8 cellular contexts compared by ENCODE assay signal in genomic region chr15:55196458-55197361, GRCh38. TPM values are rescaled to one million over a fixed set of nuclear protein-coding genes. Genes with fewer than 3 reads are reported as not detected.
DNase-seq lines count a peak whose midpoint lies in the region; ATAC-seq and TF ChIP-seq lines count a peak whose summit lies in the region.

Gene RSL24D1 (minus strand): TSS chr15:55196941. CDS start chr15:55196890, 51 bp downstream.

- no peaks in the 10 kb centered on the region for H3K27me3 ChIP-seq in DND-41 (ENCODE audit: insufficient read depth, low read length, poor library complexity)
- H3K27me3 ChIP-seq in KMS-11 (ENCODE audit: insufficient read depth, low read depth): no peaks in the 10 kb centered on the region
- H3K27me3 ChIP-seq in Panc1 (ENCODE audit: control insufficient read depth, insufficient read depth, low read length): no peaks in the 10 kb centered on the region
- no peaks in the 10 kb centered on the region for H3K27me3 ChIP-seq in esophagus squamous epithelium

- TF ChIP-seq CTCF in DND-41 (IDR thresholded peaks at IDR 0.05; ENCODE audit: borderline replicate concordance, extremely low read depth, low read length, poor library complexity, severe bottlenecking): peak; percentile 61
- peak; percentile 50 for TF ChIP-seq CTCF in KMS-11 (conservative IDR thresholded peaks at IDR 0.05; ENCODE audit: low read depth, low read length)
- TF ChIP-seq CTCF in Panc1 (IDR thresholded peaks at IDR 0.05): peak; percentile 69
- peak in 4 of 6 experiments; percentile 20 to 60 (median 26) for TF ChIP-seq CTCF in esophagus squamous epithelium (IDR thresholded peaks at IDR 0.05)

- H3K9me3 ChIP-seq in DND-41 (ENCODE audit: insufficient read depth, low read length, severe bottlenecking) (no peaks in the 10 kb centered on the region), Panc1 (ENCODE audit: control insufficient read depth, insufficient read depth, low read depth, low read length) (no peaks in the 10 kb centered on the region; the same call in 1 of the 2 replicates), esophagus squamous epithelium (no peaks in the 10 kb centered on the region)

- intact Hi-C loops in Panc1 (cut with micrococcal nuclease; ENCODE audit: unreplicated experiment) (no loop called here), esophagus squamous epithelium (cut with DNase I) (no loop called here)

- peak within 1 kb of the TSS; percentile 88 for H3K4me2 ChIP-seq in DND-41 (ENCODE audit: insufficient read depth, low read length)
- peak within 1 kb of the TSS; percentile 95 for H3K4me2 ChIP-seq in KMS-11

- H4K20me1 ChIP-seq in DND-41 (ENCODE audit: insufficient read depth, low read length): peaks cover 40% of the 10 kb centered on the region
- peaks cover 12% of the 10 kb centered on the region for H4K20me1 ChIP-seq in KMS-11 (ENCODE audit: insufficient read depth)

- peak in 3 of 4 donors; percentile 44 to 84 (median 58) for TF ChIP-seq POLR2A in esophagus squamous epithelium (IDR thresholded peaks at IDR 0.05)

- ATAC-seq in DND-41 (ENCODE audit: insufficient read depth, low read depth) (peak; percentile 98), GM21737 (IDR thresholded peaks at IDR 0.05; ENCODE audit: unreplicated experiment) (peak; percentile 98), Panc1 (peak; percentile 99)

- in situ Hi-C loops in Panc1 (cut with HindIII; ENCODE audit: low pct_unique_long_range_greater_than_20kb, low sequenced_read_pairs): no loop called here

- H3K36me3 ChIP-seq in DND-41 (ENCODE audit: insufficient read depth, low read length): peaks cover 35% of the 10 kb centered on the region
- H3K36me3 ChIP-seq in KMS-11 (ENCODE audit: insufficient read depth): no peaks in the 10 kb centered on the region
- peaks cover 17% of the 10 kb centered on the region for H3K36me3 ChIP-seq in Panc1 (ENCODE audit: control insufficient read depth, insufficient read depth, low read length)
- peaks cover 0 to 10% (median 0%) of the 10 kb centered on the region in 3 donors for H3K36me3 ChIP-seq in esophagus squamous epithelium

- H3K4me3 ChIP-seq in DND-41 (ENCODE audit: low read depth in 1 of 2, low read length in 2 of 2) (peak within 1 kb of the TSS; percentile 70 to 79), KMS-11 (IDR thresholded peaks at IDR 0.05; ENCODE audit: insufficient read depth, low read depth, low read length) (no peak within 1 kb of the TSS), Panc1 (ENCODE audit: low read depth in 2 of 2, low read length in 2 of 2) (peak within 1 kb of the TSS; percentile 74 to 98), esophagus squamous epithelium (peak within 1 kb of the TSS; percentile 65 to 99 (median 86))

- H3K4me1 ChIP-seq in DND-41 (ENCODE audit: insufficient read depth, low read length) (peaks cover 39% of the 10 kb centered on the region), KMS-11 (ENCODE audit: low read depth, poor library complexity, severe bottlenecking) (peaks cover 47% of the 10 kb centered on the region), Panc1 (ENCODE audit: control insufficient read depth, insufficient read depth, low read length) (peaks cover 20% of the 10 kb centered on the region; the same call in 1 of the 2 replicates), esophagus squamous epithelium (peaks cover 0 to 36% (median 27%) of the 10 kb centered on the region in 3 donors)

- H2AFZ ChIP-seq in DND-41 (ENCODE audit: low read depth, low read length): peak within 1 kb of the TSS; percentile 86
- peak within 1 kb of the TSS; percentile 64 for H2AFZ ChIP-seq in KMS-11 (ENCODE audit: low read depth)

- H3K9ac ChIP-seq in DND-41 (ENCODE audit: low read depth, low read length) (peak within 1 kb of the TSS; percentile 79), KMS-11 (peak within 1 kb of the TSS; percentile 89)

- POLR2A ChIA-PET in Panc1 (lab: Charles Lee): interaction anchor here (0.6 kb wide), 3 partner anchors 135 to 622 kb away, joined by 3 read pairs; no protein-coding TSS in a partner anchor

- TSS peak; percentile 86 for BruUV-seq in Panc1 (replicated peaks; lab: Mats Ljungman, UMichigan)

- CTCF ChIA-PET in Panc1 (lab: Charles Lee): interaction anchor here (0.6 kb wide), 1 partner anchor 1233 kb away, joined by 3 read pairs; no protein-coding TSS in a partner anchor

- WGBS in esophagus squamous epithelium, 2 donors: 0% methylated on average over 32 to 40 of the region's 62 CpGs

- DNase-seq in DND-41 (peak; percentile 95), Panc1 (ENCODE audit: low read depth, low spot score) (peak; percentile 98), esophagus squamous epithelium (lab: John Stamatoyannopoulos, UW) (peak; percentile 80), myocyte (ENCODE audit: low read depth) (peak; percentile 99)
- peak; percentile 94 to 95 for DNase-seq in activated T-cell treated with anti-CD3 and anti-CD28 coated beads, Interleukin-2, amount 50 U/mL, for 48 hours
- peak; percentile 88 to 96 for DNase-seq in stimulated activated CD8-positive, alpha-beta memory T cell treated with anti-CD3 and anti-CD28 coated beads, Interleukin-7, amount 100 ng/mL, for 48 hours (ENCODE audit: extremely low read depth in 1 of 2, low read depth in 1 of 2)

- H3K79me2 ChIP-seq in DND-41 (ENCODE audit: insufficient read depth, low read length) (peaks cover 57% of the 10 kb centered on the region), KMS-11 (ENCODE audit: insufficient read depth, low read depth) (peaks cover 48% of the 10 kb centered on the region)

- H3K27ac ChIP-seq in DND-41 (ENCODE audit: low read length) (peak within 1 kb of the TSS; percentile 92), KMS-11 (peak within 1 kb of the TSS; percentile 86), Panc1 (ENCODE audit: low read length) (peak within 1 kb of the TSS; percentile 97), esophagus squamous epithelium (peak within 1 kb of the TSS; percentile 83 to 96 (median 94))

RNA-seq across cellular contexts. Expression of gene RSL24D1, which starts in this region (rescaled TPM):
- total RNA-seq in Panc1 (2021; ENCODE audit: unreplicated experiment) (59.8 TPM), esophagus squamous epithelium (10 to 100 TPM; 23.1 to 78.0 (median 55.7) TPM), myocyte (68.9 and 71.8 TPM in 2 replicates)
- 52.0 TPM for polyA plus RNA-seq in Panc1 (2012; ENCODE audit: insufficient read length)
- 38.8 TPM for polyA plus RNA-seq in myocyte (2012)
